29 cellular contexts compared by ENCODE assay signal in the genomic region with DNA sequence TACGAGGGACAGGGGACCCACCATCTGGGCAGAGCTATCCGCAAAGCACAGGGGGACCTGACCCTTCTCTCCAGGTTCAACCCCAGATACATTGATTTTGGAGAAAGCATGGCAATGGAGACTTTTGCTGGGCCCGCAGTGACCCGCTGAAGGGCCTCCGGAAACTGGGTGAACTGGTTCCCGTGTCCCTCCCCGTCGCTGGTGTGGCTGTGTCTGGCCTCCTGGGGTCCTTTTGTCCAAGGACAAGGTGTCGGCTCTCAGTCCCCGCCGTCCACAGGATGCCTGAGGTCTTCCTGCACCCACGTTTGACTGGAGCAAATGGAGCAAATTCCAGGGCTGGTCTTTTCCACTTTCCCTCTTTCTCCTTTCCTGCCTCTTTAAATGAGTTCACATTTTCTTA.
"Had no signal": no experiment of that assay in that cellular context is flagged by ENCODE, and none has a peak within 500 bp of the region (broad histone marks: within the 10 kb centered on the region; RNA-seq: fewer than 3 reads in every experiment).

No MANE protein-coding gene starts in this region.

- H3K36me3 ChIP-seq: breast epithelium, SJCRH30, WERI-Rb-1 had no signal

- DNase-seq: activated CD4-positive, alpha-beta memory T cell treated with anti-CD3 and anti-CD28 coated beads, Interleukin-2, amount 10 ng/mL, durations not matched to agents 7 days and 5 days; activated CD4-positive, alpha-beta T cell treated with anti-CD3 and anti-CD28 coated beads for 1 hour; activated CD4-positive, alpha-beta T cell treated with anti-CD3 and anti-CD28 coated beads for 48 hours; activated CD4-positive, CD25-positive, alpha-beta regulatory T cell; activated CD8-positive, alpha-beta memory T cell treated with anti-CD3 and anti-CD28 coated beads for 24 hours; activated CD8-positive, alpha-beta memory T cell treated with anti-CD3 and anti-CD28 coated beads, Interleukin-2, amount 10 ng/mL, durations not matched to agents 7 days and 5 days; activated CD8-positive, alpha-beta memory T cell treated with anti-CD3 and anti-CD28 coated beads, Interleukin-2, amount 50 U/mL, for 48 hours; activated naive CD4-positive, alpha-beta T cell treated with anti-CD3 and anti-CD28 coated beads, Interleukin-2, amount 10 ng/mL, durations not matched to agents 7 days and 5 days; activated naive CD8-positive, alpha-beta T cell treated with anti-CD3 and anti-CD28 coated beads for 36 hours; amniotic stem cell; aorta; body of pancreas; NCI-H1092 treated with DMSO at 0.1 percent for 48 hours; NCI-H1417; NCI-H146; NCI-H187; NCI-H2029 treated with DMSO at 0.1 percent for 48 hours; NCI-H2107; NCI-H2171; NCI-H510A; NCI-H526; NCI-H748 treated with DMSO at 0.1 percent for 48 hours; NK-92 treated with Interleukin-12 subunit alpha and Interleukin-12 subunit beta, amount 100 ng/mL, for 24 hours; SHP77; SJCRH30; T1000; WERI-Rb-1 had no signal

- H3K9me3 Mint-ChIP-seq: activated CD4-positive, alpha-beta memory T cell treated with anti-CD3 and anti-CD28 coated beads, Interleukin-2, amount 10 ng/mL, durations not matched to agents 7 days and 5 days; activated naive CD4-positive, alpha-beta T cell treated with anti-CD3 and anti-CD28 coated beads, Interleukin-2, amount 10 ng/mL, durations not matched to agents 7 days and 5 days; activated naive CD8-positive, alpha-beta T cell treated with anti-CD3 and anti-CD28 coated beads for 36 hours had no signal

- H3K9me3 ChIP-seq: body of pancreas, breast epithelium, SJCRH30 had no signal

- H3K27ac Mint-ChIP-seq: activated CD4-positive, alpha-beta memory T cell treated with anti-CD3 and anti-CD28 coated beads, Interleukin-2, amount 10 ng/mL, durations not matched to agents 7 days and 5 days; activated CD8-positive, alpha-beta memory T cell treated with anti-CD3 and anti-CD28 coated beads, Interleukin-2, amount 10 ng/mL, durations not matched to agents 7 days and 5 days; activated naive CD4-positive, alpha-beta T cell treated with anti-CD3 and anti-CD28 coated beads, Interleukin-2, amount 10 ng/mL, durations not matched to agents 7 days and 5 days; activated naive CD8-positive, alpha-beta T cell treated with anti-CD3 and anti-CD28 coated beads for 36 hours had no signal

- H3K27me3 ChIP-seq: body of pancreas had no signal

- H3K36me3 Mint-ChIP-seq: activated CD8-positive, alpha-beta memory T cell treated with anti-CD3 and anti-CD28 coated beads, Interleukin-2, amount 10 ng/mL, durations not matched to agents 7 days and 5 days; activated naive CD4-positive, alpha-beta T cell treated with anti-CD3 and anti-CD28 coated beads, Interleukin-2, amount 10 ng/mL, durations not matched to agents 7 days and 5 days; activated naive CD8-positive, alpha-beta T cell treated with anti-CD3 and anti-CD28 coated beads for 36 hours had no signal

- H3K27ac ChIP-seq: breast epithelium, SJCRH30, SK-N-MC, WERI-Rb-1 had no signal

- H3K4me1 ChIP-seq: breast epithelium had no signal

- ATAC-seq: activated CD8-positive, alpha-beta memory T cell treated with anti-CD3 and anti-CD28 coated beads, Interleukin-2, amount 10 ng/mL, durations not matched to agents 7 days and 5 days; body of pancreas had no signal

- H3K4me3 Mint-ChIP-seq: activated CD4-positive, alpha-beta memory T cell treated with anti-CD3 and anti-CD28 coated beads, Interleukin-2, amount 10 ng/mL, durations not matched to agents 7 days and 5 days; activated CD8-positive, alpha-beta memory T cell treated with anti-CD3 and anti-CD28 coated beads, Interleukin-2, amount 10 ng/mL, durations not matched to agents 7 days and 5 days; activated naive CD4-positive, alpha-beta T cell treated with anti-CD3 and anti-CD28 coated beads, Interleukin-2, amount 10 ng/mL, durations not matched to agents 7 days and 5 days; activated naive CD8-positive, alpha-beta T cell treated with anti-CD3 and anti-CD28 coated beads for 36 hours had no signal

- H3K4me1 Mint-ChIP-seq: activated CD4-positive, alpha-beta memory T cell treated with anti-CD3 and anti-CD28 coated beads, Interleukin-2, amount 10 ng/mL, durations not matched to agents 7 days and 5 days; activated CD8-positive, alpha-beta memory T cell treated with anti-CD3 and anti-CD28 coated beads, Interleukin-2, amount 10 ng/mL, durations not matched to agents 7 days and 5 days; activated naive CD4-positive, alpha-beta T cell treated with anti-CD3 and anti-CD28 coated beads, Interleukin-2, amount 10 ng/mL, durations not matched to agents 7 days and 5 days; activated naive CD8-positive, alpha-beta T cell treated with anti-CD3 and anti-CD28 coated beads for 36 hours had no signal

- H3K4me3 ChIP-seq: body of pancreas, breast epithelium, SJCRH30, SK-N-MC had no signal
